Comparison of ENCODE assay signal across 2 cellular contexts in the genomic region with DNA sequence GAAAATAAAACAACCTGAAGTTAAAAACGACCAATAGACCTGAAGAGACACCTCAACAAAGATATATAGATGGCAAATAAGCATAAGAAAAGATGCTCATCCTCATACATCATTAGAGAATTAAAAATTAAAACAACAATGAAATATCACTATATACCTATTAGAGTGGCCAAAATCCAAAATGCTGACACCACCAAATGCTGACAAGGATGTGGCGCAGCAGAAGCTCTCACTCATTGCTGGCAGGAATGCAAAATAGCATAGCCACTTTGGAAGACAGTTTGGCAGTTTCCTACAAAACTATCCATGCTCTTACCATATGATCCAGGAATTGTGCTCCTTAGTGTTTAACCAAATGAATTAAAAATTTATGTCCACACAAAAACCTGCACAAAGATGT.
TF ChIP-seq lines count a peak whose summit lies in the region.

No MANE protein-coding gene starts in this region.

TF ChIP-seq in A549, 52 proteins besides CTCF, POLR2A, EP300 and RAD21 (continued from another document):
- TF ChIP-seq NFE2L2 (conservative IDR thresholded peaks at IDR 0.05; ENCODE audit: low read length), result no peak
- TF ChIP-seq, protein P1, sequence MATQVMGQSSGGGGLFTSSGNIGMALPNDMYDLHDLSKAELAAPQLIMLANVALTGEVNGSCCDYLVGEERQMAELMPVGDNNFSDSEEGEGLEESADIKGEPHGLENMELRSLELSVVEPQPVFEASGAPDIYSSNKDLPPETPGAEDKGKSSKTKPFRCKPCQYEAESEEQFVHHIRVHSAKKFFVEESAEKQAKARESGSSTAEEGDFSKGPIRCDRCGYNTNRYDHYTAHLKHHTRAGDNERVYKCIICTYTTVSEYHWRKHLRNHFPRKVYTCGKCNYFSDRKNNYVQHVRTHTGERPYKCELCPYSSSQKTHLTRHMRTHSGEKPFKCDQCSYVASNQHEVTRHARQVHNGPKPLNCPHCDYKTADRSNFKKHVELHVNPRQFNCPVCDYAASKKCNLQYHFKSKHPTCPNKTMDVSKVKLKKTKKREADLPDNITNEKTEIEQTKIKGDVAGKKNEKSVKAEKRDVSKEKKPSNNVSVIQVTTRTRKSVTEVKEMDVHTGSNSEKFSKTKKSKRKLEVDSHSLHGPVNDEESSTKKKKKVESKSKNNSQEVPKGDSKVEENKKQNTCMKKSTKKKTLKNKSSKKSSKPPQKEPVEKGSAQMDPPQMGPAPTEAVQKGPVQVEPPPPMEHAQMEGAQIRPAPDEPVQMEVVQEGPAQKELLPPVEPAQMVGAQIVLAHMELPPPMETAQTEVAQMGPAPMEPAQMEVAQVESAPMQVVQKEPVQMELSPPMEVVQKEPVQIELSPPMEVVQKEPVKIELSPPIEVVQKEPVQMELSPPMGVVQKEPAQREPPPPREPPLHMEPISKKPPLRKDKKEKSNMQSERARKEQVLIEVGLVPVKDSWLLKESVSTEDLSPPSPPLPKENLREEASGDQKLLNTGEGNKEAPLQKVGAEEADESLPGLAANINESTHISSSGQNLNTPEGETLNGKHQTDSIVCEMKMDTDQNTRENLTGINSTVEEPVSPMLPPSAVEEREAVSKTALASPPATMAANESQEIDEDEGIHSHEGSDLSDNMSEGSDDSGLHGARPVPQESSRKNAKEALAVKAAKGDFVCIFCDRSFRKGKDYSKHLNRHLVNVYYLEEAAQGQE (IDR thresholded peaks at IDR 0.05), result no peak

TF ChIP-seq in K562, 482 proteins besides CTCF, POLR2A, EP300 and RAD21:
- TF ChIP-seq FUS (optimal IDR thresholded peaks at IDR 0.05; ENCODE audit: low read depth, low read length), result no peak
- TF ChIP-seq MAFG (tag; conservative IDR thresholded peaks at IDR 0.05), result 0 out of 2 replicates have a peak, but pooled peaks have one; percentile 10
- peak; percentile 44; the same call in 1 of the 2 replicates for TF ChIP-seq ZNF316 (IDR thresholded peaks at IDR 0.05)
- TF ChIP-seq, protein P2, sequence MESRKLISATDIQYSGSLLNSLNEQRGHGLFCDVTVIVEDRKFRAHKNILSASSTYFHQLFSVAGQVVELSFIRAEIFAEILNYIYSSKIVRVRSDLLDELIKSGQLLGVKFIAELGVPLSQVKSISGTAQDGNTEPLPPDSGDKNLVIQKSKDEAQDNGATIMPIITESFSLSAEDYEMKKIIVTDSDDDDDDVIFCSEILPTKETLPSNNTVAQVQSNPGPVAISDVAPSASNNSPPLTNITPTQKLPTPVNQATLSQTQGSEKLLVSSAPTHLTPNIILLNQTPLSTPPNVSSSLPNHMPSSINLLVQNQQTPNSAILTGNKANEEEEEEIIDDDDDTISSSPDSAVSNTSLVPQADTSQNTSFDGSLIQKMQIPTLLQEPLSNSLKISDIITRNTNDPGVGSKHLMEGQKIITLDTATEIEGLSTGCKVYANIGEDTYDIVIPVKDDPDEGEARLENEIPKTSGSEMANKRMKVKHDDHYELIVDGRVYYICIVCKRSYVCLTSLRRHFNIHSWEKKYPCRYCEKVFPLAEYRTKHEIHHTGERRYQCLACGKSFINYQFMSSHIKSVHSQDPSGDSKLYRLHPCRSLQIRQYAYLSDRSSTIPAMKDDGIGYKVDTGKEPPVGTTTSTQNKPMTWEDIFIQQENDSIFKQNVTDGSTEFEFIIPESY (CRISPR knock-in tag; IDR thresholded peaks at IDR 0.05), result no peak
- TF ChIP-seq OTX1 (CRISPR knock-in tag; IDR thresholded peaks at IDR 0.05), result no peak
- peak; percentile 30; the same call in 1 of the 2 replicates for TF ChIP-seq C11orf30 (IDR thresholded peaks at IDR 0.05; ENCODE audit: low read depth)
